Comparison of ENCODE assay signal across 10 cellular contexts in genomic region chr18:48934400-48934707, GRCh38. TPM values are rescaled to one million over a fixed set of nuclear protein-coding genes. Genes with fewer than 3 reads are reported as not detected.
DNase-seq lines count a peak whose midpoint lies in the region; ATAC-seq and TF ChIP-seq lines count a peak whose summit lies in the region.
"Had no signal": no experiment of that assay in that cellular context is flagged by ENCODE, and none has a peak within 500 bp of the region (broad histone marks: within the 10 kb centered on the region; RNA-seq: fewer than 3 reads in every experiment).

No MANE protein-coding gene starts in this region.

- H4K91ac ChIP-seq in mesenchymal stem cell (ENCODE audit: low read length), result peak overlapping the region; percentile 14

- no peaks in the 10 kb centered on the region for H3K9me3 Mint-ChIP-seq in IgD-negative memory B cell

- H3K36me3 Mint-ChIP-seq in IgD-negative memory B cell, result no peaks in the 10 kb centered on the region

- H3K18ac ChIP-seq in mesenchymal stem cell (ENCODE audit: low read depth in 1 of 2, low read length in 2 of 2), result no peak overlapping the region

- H3K27ac ChIP-seq in 22Rv1 (peak overlapping the region; percentile 94), angular gyrus (ENCODE audit: low read depth, low read length) (peak overlapping the region; percentile 75), mesenchymal stem cell (ENCODE audit: low read length, poor library complexity, severe bottlenecking) (peak overlapping the region; percentile 97)

- no peak for DNase-seq in mesenchymal stem cell
- no peak for DNase-seq in HK-2 (ENCODE audit: unreplicated experiment)
- DNase-seq in NCI-H1436 treated with DMSO at 0.1 percent for 48 hours (lab: John Stamatoyannopoulos, UW), result no peak
- DNase-seq: NCI-H1930 had no signal

- peak overlapping the region; percentile 47 for H2AK5ac ChIP-seq in mesenchymal stem cell (ENCODE audit: low read length, severe bottlenecking)

- TF ChIP-seq CTCF in 22Rv1 (IDR thresholded peaks at IDR 0.05), result no peak

- no peaks in the 10 kb centered on the region for H3K9me3 ChIP-seq in mesenchymal stem cell (ENCODE audit: control insufficient read depth, low read length)

- no peaks in the 10 kb centered on the region for H3K27me3 Mint-ChIP-seq in IgD-negative memory B cell

- H3K4ac ChIP-seq in mesenchymal stem cell (ENCODE audit: low read depth in 1 of 2, low read length in 2 of 2), result peak overlapping the region in 1 of 2 experiments; percentile 47

- no peak overlapping the region for H2BK15ac ChIP-seq in mesenchymal stem cell (ENCODE audit: low read depth, poor library complexity, severe bottlenecking)

- peak overlapping the region; percentile 74 for H3K9ac ChIP-seq in mesenchymal stem cell (ENCODE audit: low read length)

- peak overlapping the region; percentile 53 to 92 (median 90) for H3K4me3 Mint-ChIP-seq in IgD-negative memory B cell

- H3K79me1 ChIP-seq in mesenchymal stem cell (replicated peaks; ENCODE audit: low read length, poor library complexity, severe bottlenecking), result no peaks in the 10 kb centered on the region

- WGBS in mesenchymal stem cell, result no CpG with 5 or more reads among the region's 4 CpGs

- no peak overlapping the region for H3K4me2 ChIP-seq in mesenchymal stem cell (ENCODE audit: low read length, poor library complexity, severe bottlenecking)

- no peak overlapping the region for H3K23ac ChIP-seq in mesenchymal stem cell (ENCODE audit: low read length in 2 of 2)

- no peak overlapping the region for H3K14ac ChIP-seq in mesenchymal stem cell (ENCODE audit: low read length in 2 of 2)

- H3K4me1 ChIP-seq in mesenchymal stem cell (ENCODE audit: control insufficient read depth, insufficient read depth, low read depth, low read length), result peaks cover 64% of the 10 kb centered on the region

- peak overlapping the region; percentile 9 for H2BK120ac ChIP-seq in mesenchymal stem cell (ENCODE audit: low read depth, low read length)

- peak overlapping the region in 1 of 2 experiments; percentile 9 for H2BK12ac ChIP-seq in mesenchymal stem cell (ENCODE audit: low read length in 2 of 2)

- peak overlapping the region; percentile 75 for H2BK5ac ChIP-seq in mesenchymal stem cell (ENCODE audit: low read depth, low read length, poor library complexity, severe bottlenecking)

- peaks cover 31 to 40% of the 10 kb centered on the region in 2 experiments for H3K36me3 ChIP-seq in mesenchymal stem cell (ENCODE audit: control insufficient read depth in 1 of 2, insufficient read depth in 2 of 2, low read depth in 1 of 2, low read length in 2 of 2)

- no peak overlapping the region for H2AFZ ChIP-seq in mesenchymal stem cell (ENCODE audit: low read depth, low read length)

- no peak overlapping the region for H4K8ac ChIP-seq in mesenchymal stem cell (ENCODE audit: low read length)

- peaks cover 46 to 67% (median 55%) of the 10 kb centered on the region in 3 donors for H3K4me1 Mint-ChIP-seq in IgD-negative memory B cell

- peak overlapping the region in 2 of 3 donors; percentile 66 to 96 for H3K27ac Mint-ChIP-seq in IgD-negative memory B cell

- peak overlapping the region in 1 of 2 experiments; percentile 63 for H3K4me3 ChIP-seq in mesenchymal stem cell (ENCODE audit: insufficient read depth in 1 of 2, low read depth in 1 of 2, low read length in 2 of 2)

- no peaks in the 10 kb centered on the region for H3K27me3 ChIP-seq in mesenchymal stem cell (ENCODE audit: control insufficient read depth in 1 of 2, insufficient read depth in 1 of 2, low read length in 2 of 2)

- ATAC-seq in HG02678 (IDR thresholded peaks at IDR 0.05; ENCODE audit: unreplicated experiment) (no peak), GM19035 (IDR thresholded peaks at IDR 0.05; ENCODE audit: unreplicated experiment) (no peak)
- ATAC-seq: HCT116 had no signal

RNA-seq across cellular contexts. Expression of gene SMAD7, which starts 16.4 kb away (rescaled TPM):
- polyA plus RNA-seq in IgD-negative memory B cell, result 0.48 TPM
- polyA plus RNA-seq in mesenchymal stem cell (2013, experiment 1 of 2), result 9.6 TPM
- 9.9 TPM for polyA plus RNA-seq in mesenchymal stem cell (2013, experiment 2 of 2)
